In the genomic region with DNA sequence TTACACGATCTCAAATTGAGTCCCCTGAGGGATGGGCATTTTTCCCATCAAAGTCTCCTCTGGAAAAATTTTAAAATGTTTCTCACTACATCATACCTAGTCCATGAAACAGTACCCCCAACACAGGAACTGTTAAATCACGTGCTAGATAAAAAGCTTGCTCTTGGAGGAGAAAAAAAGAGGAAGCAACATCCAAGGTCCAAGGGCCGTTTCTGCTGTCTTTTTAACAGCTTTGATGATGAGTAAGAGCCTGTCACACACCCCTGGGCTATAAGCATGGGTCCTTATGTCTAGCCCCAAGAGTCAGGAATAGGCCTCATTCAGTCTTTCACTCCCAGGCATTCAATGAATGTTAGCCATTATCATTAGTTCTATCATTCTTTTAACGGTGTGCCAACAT, we compare ENCODE assay signal across 12 cellular contexts.
DNase-seq lines count a peak whose midpoint lies in the region; ATAC-seq and TF ChIP-seq lines count a peak whose summit lies in the region.
"Had no signal": no experiment of that assay in that cellular context is flagged by ENCODE, and none has a peak within 500 bp of the region (broad histone marks: within the 10 kb centered on the region; RNA-seq: fewer than 3 reads in every experiment).

No MANE protein-coding gene starts in this region.

- POLR2A ChIA-PET in activated CD4-positive, alpha-beta T cell treated with anti-CD3 and anti-CD28 coated beads for 36 hours (lab: Charles Lee): no interaction called here
- POLR2A ChIA-PET in naive thymus-derived CD4-positive, alpha-beta T cell (lab: Charles Lee): interaction anchor here (2.2 kb wide), 1 partner anchor 12 kb away, joined by 11 read pairs; no protein-coding TSS in a partner anchor

- H3K9me3 Mint-ChIP-seq in activated CD4-positive, alpha-beta T cell treated with anti-CD3 and anti-CD28 coated beads for 36 hours (ENCODE audit: low read depth): peaks cover 2% of the 10 kb centered on the region
- H3K9me3 Mint-ChIP-seq in naive thymus-derived CD4-positive, alpha-beta T cell: peaks cover 0 to 3% (median 0%) of the 10 kb centered on the region in 11 donors

- DNase-seq in activated CD4-positive, alpha-beta T cell treated with anti-CD3 and anti-CD28 coated beads for 36 hours: no peak
- no peak for DNase-seq in activated CD4-positive, alpha-beta T cell treated with anti-CD3 and anti-CD28 coated beads for 1 hour
- DNase-seq in KBM-7: peak; percentile 86
- no peak for DNase-seq in naive thymus-derived CD4-positive, alpha-beta T cell
- no peak for DNase-seq in SW 1271 (lab: John Stamatoyannopoulos, UW)
- no peak for DNase-seq in NCI-H2171 (lab: John Stamatoyannopoulos, UW)
- no peak for DNase-seq in smooth muscle cell (lab: John Stamatoyannopoulos, UW; ENCODE audit: unreplicated experiment)
- DNase-seq: endodermal cell, NCI-H2107, upper lobe of right lung had no signal

- H3F3A ChIP-seq in SU-DHL-6 (ENCODE audit: insufficient read depth) (peaks cover 58% of the 10 kb centered on the region), smooth muscle cell (ENCODE audit: low read depth) (no peaks in the 10 kb centered on the region)

- H3K79me2 ChIP-seq in SU-DHL-6 (ENCODE audit: insufficient read depth, low read length) (peaks cover 73% of the 10 kb centered on the region), smooth muscle cell (ENCODE audit: low read depth) (no peaks in the 10 kb centered on the region)

- no peaks in the 10 kb centered on the region for H3K27me3 ChIP-seq in SU-DHL-6 (ENCODE audit: low read length)
- H3K27me3 ChIP-seq in naive thymus-derived CD4-positive, alpha-beta T cell (ENCODE audit: control insufficient read depth in 2 of 2, insufficient read depth in 2 of 2, low read length in 2 of 2): no peaks in the 10 kb centered on the region
- H3K27me3 ChIP-seq in smooth muscle cell (ENCODE audit: low read depth): no peaks in the 10 kb centered on the region
- H3K27me3 ChIP-seq: upper lobe of right lung had no signal

- H3K36me3 Mint-ChIP-seq in activated CD4-positive, alpha-beta T cell treated with anti-CD3 and anti-CD28 coated beads for 36 hours (ENCODE audit: low read depth): peaks cover 14% of the 10 kb centered on the region
- peaks cover 0 to 23% (median 18%) of the 10 kb centered on the region in 5 donors for H3K36me3 Mint-ChIP-seq in naive thymus-derived CD4-positive, alpha-beta T cell

- no peak for TF ChIP-seq CTCF in SU-DHL-6 (IDR thresholded peaks at IDR 0.05; ENCODE audit: insufficient read depth, low read length, poor library complexity, severe bottlenecking)
- TF ChIP-seq CTCF in smooth muscle cell (IDR thresholded peaks at IDR 0.05; ENCODE audit: borderline replicate concordance, insufficient read depth, poor library complexity, severe bottlenecking): no peak

- no peaks in the 10 kb centered on the region for H4K20me1 ChIP-seq in SU-DHL-6 (ENCODE audit: low read depth, low read length)
- peaks cover 9% of the 10 kb centered on the region for H4K20me1 ChIP-seq in smooth muscle cell (ENCODE audit: low read depth)

- peak overlapping the region; percentile 25; the same call in 1 of the 2 replicates for H3K9ac ChIP-seq in SU-DHL-6 (ENCODE audit: low read length)
- no peak overlapping the region for H3K9ac ChIP-seq in smooth muscle cell (ENCODE audit: low read depth)

- peaks cover 22 to 30% of the 10 kb centered on the region in 2 donors for H3K4me1 ChIP-seq in naive thymus-derived CD4-positive, alpha-beta T cell (ENCODE audit: control insufficient read depth in 2 of 2, insufficient read depth in 2 of 2, low read length in 2 of 2)
- H3K4me1 ChIP-seq in smooth muscle cell (ENCODE audit: low read depth): no peaks in the 10 kb centered on the region

- H3K4me3 Mint-ChIP-seq in activated CD4-positive, alpha-beta T cell treated with anti-CD3 and anti-CD28 coated beads for 36 hours: no peak overlapping the region
- H3K4me3 Mint-ChIP-seq in naive thymus-derived CD4-positive, alpha-beta T cell: peak overlapping the region in 6 of 10 donors; percentile 5 to 54 (median 44)
- H3K4me3 Mint-ChIP-seq: endodermal cell had no signal

- H3K4me3 ChIP-seq in SU-DHL-6 (ENCODE audit: insufficient read depth, low read length, poor library complexity, severe bottlenecking): no peak overlapping the region
- no peak overlapping the region for H3K4me3 ChIP-seq in naive thymus-derived CD4-positive, alpha-beta T cell (ENCODE audit: low read length)
- H3K4me3 ChIP-seq in smooth muscle cell: no peak overlapping the region
- H3K4me3 ChIP-seq: upper lobe of right lung had no signal

- no peaks in the 10 kb centered on the region for H3K27me3 Mint-ChIP-seq in activated CD4-positive, alpha-beta T cell treated with anti-CD3 and anti-CD28 coated beads for 36 hours
- no peaks in the 10 kb centered on the region for H3K27me3 Mint-ChIP-seq in naive thymus-derived CD4-positive, alpha-beta T cell

- H3K9me3 ChIP-seq in SU-DHL-6 (ENCODE audit: insufficient read depth, low read length) (no peaks in the 10 kb centered on the region), smooth muscle cell (replicated peaks; ENCODE audit: low read depth) (no peaks in the 10 kb centered on the region)
- H3K9me3 ChIP-seq in naive thymus-derived CD4-positive, alpha-beta T cell (ENCODE audit: control insufficient read depth in 2 of 3, low read length in 3 of 3): no peaks in the 10 kb centered on the region
- H3K9me3 ChIP-seq: upper lobe of right lung had no signal

- H3K4me2 ChIP-seq in SU-DHL-6 (ENCODE audit: low read depth, low read length, poor library complexity, severe bottlenecking): peak overlapping the region; percentile 45
- no peak overlapping the region for H3K4me2 ChIP-seq in smooth muscle cell

- CTCF ChIA-PET in activated CD4-positive, alpha-beta T cell treated with anti-CD3 and anti-CD28 coated beads for 36 hours (lab: Charles Lee): interaction anchor here (1.4 kb wide), 1 partner anchor 49 kb away, joined by 3 read pairs; no protein-coding TSS in a partner anchor
- CTCF ChIA-PET in naive thymus-derived CD4-positive, alpha-beta T cell (lab: Charles Lee): interaction anchor here (0.9 to 1.0 kb wide), 2 partner anchors 11 to 18 kb away, joined by 3 read pairs; no protein-coding TSS in a partner anchor

- H3K4me1 Mint-ChIP-seq in activated CD4-positive, alpha-beta T cell treated with anti-CD3 and anti-CD28 coated beads for 36 hours: peaks cover 81% of the 10 kb centered on the region
- peaks cover 28 to 91% (median 86%) of the 10 kb centered on the region in 7 donors for H3K4me1 Mint-ChIP-seq in naive thymus-derived CD4-positive, alpha-beta T cell

- intact Hi-C loops in activated CD4-positive, alpha-beta T cell treated with anti-CD3 and anti-CD28 coated beads for 36 hours (cut with DNase I, micrococcal nuclease): no loop called here
- intact Hi-C loops in naive thymus-derived CD4-positive, alpha-beta T cell (cut with micrococcal nuclease): no loop called here

- in situ Hi-C loops in KBM-7 (cut with MboI; ENCODE audit: low pct_unique_long_range_greater_than_20kb, low sequenced_read_pairs): no loop called here

- H3K36me3 ChIP-seq in SU-DHL-6 (ENCODE audit: low read length) (no peaks in the 10 kb centered on the region), smooth muscle cell (ENCODE audit: low read depth) (no peaks in the 10 kb centered on the region)
- no peaks in the 10 kb centered on the region for H3K36me3 ChIP-seq in naive thymus-derived CD4-positive, alpha-beta T cell (ENCODE audit: control insufficient read depth in 2 of 3, insufficient read depth in 3 of 3, low read length in 3 of 3)
- H3K36me3 ChIP-seq: upper lobe of right lung had no signal

- H2AFZ ChIP-seq in SU-DHL-6 (ENCODE audit: low read depth, low read length, severe bottlenecking): no peak overlapping the region
- H2AFZ ChIP-seq in smooth muscle cell (ENCODE audit: low read depth): no peak overlapping the region

- H3K27ac ChIP-seq in SU-DHL-6 (ENCODE audit: low read depth, low read length) (peak overlapping the region; percentile 100), smooth muscle cell (ENCODE audit: low read depth) (no peak overlapping the region)
- no peak overlapping the region for H3K27ac ChIP-seq in naive thymus-derived CD4-positive, alpha-beta T cell (ENCODE audit: low read depth, low read length)
- H3K27ac ChIP-seq: 22Rv1, upper lobe of right lung had no signal

- ATAC-seq in activated CD4-positive, alpha-beta T cell treated with anti-CD3 and anti-CD28 coated beads for 36 hours: peak; percentile 39
- peak; percentile 54 for ATAC-seq in naive thymus-derived CD4-positive, alpha-beta T cell
- ATAC-seq: upper lobe of right lung had no signal

- peak overlapping the region; percentile 42 for H3K27ac Mint-ChIP-seq in activated CD4-positive, alpha-beta T cell treated with anti-CD3 and anti-CD28 coated beads for 36 hours
- H3K27ac Mint-ChIP-seq in naive thymus-derived CD4-positive, alpha-beta T cell: peak overlapping the region in 7 of 9 donors; percentile 6 to 81 (median 55)
- H3K27ac Mint-ChIP-seq: endodermal cell had no signal

- 44% methylated on average over 4 of the region's 4 CpGs for WGBS in smooth muscle cell (ENCODE audit: low lambda C conversion rate)

- H3K9me2 ChIP-seq in SU-DHL-6 (replicated peaks; ENCODE audit: insufficient read depth, low read length): no peaks in the 10 kb centered on the region
